In genomic region chr16:67183627-67184452, GRCh38 we compare ENCODE assay signal across 8 cellular contexts. TPM values are rescaled to one million over a fixed set of nuclear protein-coding genes. Genes with fewer than 3 reads are reported as not detected.
DNase-seq lines count a peak whose midpoint lies in the region; TF ChIP-seq lines count a peak whose summit lies in the region.

Gene MATCAP1, minus strand, starts transcription at chr16:67183963. Its CDS starts 3,353 bp downstream, at chr16:67180610.

- H3K36me3 ChIP-seq in SJSA1 (peaks cover 6% of the 10 kb centered on the region; the same call in 1 of the 2 replicates), neuron (ENCODE audit: insufficient read depth, low read length) (peaks cover 8% of the 10 kb centered on the region)

- H3K27ac ChIP-seq in SJSA1: peak within 1 kb of the TSS; percentile 99

- DNase-seq in GM03348 (ENCODE audit: low spot score): peak; percentile 99
- peak; percentile 96 for DNase-seq in HFF-Myc (ENCODE audit: extremely low read depth, low read depth)
- peak; percentile 97 for DNase-seq in MV-4-11 (lab: John Stamatoyannopoulos, UW)
- peak; percentile 98 to 100 for DNase-seq in SJSA1 (ENCODE audit: low read depth in 1 of 2, low spot score in 2 of 2)
- peak; percentile 88 for DNase-seq in activated gamma-delta T cell treated with anti-CD3 and anti-CD28 coated beads, Interleukin-2, amount 50 U/mL, for 16 hours (ENCODE audit: low read depth)
- peak; percentile 95 for DNase-seq in foreskin melanocyte
- peak; percentile 96 for DNase-seq in stromal cell of bone marrow (ENCODE audit: low read depth)

- peak within 1 kb of the TSS; percentile 91 for H2AFZ ChIP-seq in neuron (ENCODE audit: low read depth, low read length)

- H3K27me3 ChIP-seq in SJSA1 (replicated peaks) (no peaks in the 10 kb centered on the region), neuron (ENCODE audit: insufficient read depth, low read length) (no peaks in the 10 kb centered on the region)

- peaks cover 42% of the 10 kb centered on the region for H3K4me1 ChIP-seq in SJSA1 (replicated peaks)
- H3K4me1 ChIP-seq in neuron (ENCODE audit: insufficient read depth, low read length): peaks cover 23% of the 10 kb centered on the region

- TF ChIP-seq CTCF in HFF-Myc (IDR thresholded peaks at IDR 0.05; ENCODE audit: low read depth, low read length, missing control alignments): no peak

- H3K4me3 ChIP-seq in HFF-Myc (replicated peaks; ENCODE audit: low read depth, low read length) (peak within 1 kb of the TSS; percentile 45), SJSA1 (peak within 1 kb of the TSS; percentile 96), neuron (ENCODE audit: low read length) (peak within 1 kb of the TSS; percentile 59)

- no peaks in the 10 kb centered on the region for H3K9me3 ChIP-seq in SJSA1 (replicated peaks)
- no peaks in the 10 kb centered on the region for H3K9me3 ChIP-seq in neuron (ENCODE audit: low read length)

RNA-seq across cellular contexts. Expression of gene MATCAP1, which starts in this region (rescaled TPM):
- total RNA-seq in SJSA1 (2014; rRNA removed; shearing (Covaris generic)): 8.1 and 11.3 TPM in 2 replicates

Comparison
In these comparisons a context has a peak if more than half of its experiments do, and no peak if none do; other contexts are left out.
1. Peak in every context shown above with its lines: DNase-seq, H3K4me3 ChIP-seq and H3K27ac ChIP-seq.
2. H3K4me3 ChIP-seq: peak in every context shown above with its lines; median percentile 96 in SJSA1; 59 in neuron; 45 in HFF-Myc.